Comparison of ENCODE assay signal across 17 cellular contexts in genomic region chr10:18635995-18636394, GRCh38.
"Had no signal": no experiment of that assay in that cellular context is flagged by ENCODE, and none has a peak within 500 bp of the region (broad histone marks: within the 10 kb centered on the region; RNA-seq: fewer than 3 reads in every experiment).

No MANE protein-coding gene starts in this region.

- H3K36me3 ChIP-seq: gastroesophageal sphincter, right atrium auricular region, tibial artery, upper lobe of right lung had no signal

- H3K4me3 ChIP-seq: esophagus squamous epithelium, gastroesophageal sphincter, hepatocyte, left ventricle myocardium inferior, right atrium auricular region, tibial artery, upper lobe of right lung had no signal

- H3K4me1 ChIP-seq: esophagus squamous epithelium, right atrium auricular region, tibial artery, upper lobe of right lung had no signal

- H3K27me3 ChIP-seq: esophagus squamous epithelium, gastroesophageal sphincter, hepatocyte, right atrium auricular region, tibial artery, upper lobe of right lung had no signal

- ATAC-seq: gastroesophageal sphincter; left cardiac atrium; stimulated activated effector memory CD8-positive, alpha-beta T cell treated with anti-CD3 and anti-CD28 coated beads, Interleukin-12 subunit alpha, Interleukin-12 subunit beta, amount 100 ng/mL, for 72 hours; stimulated activated naive CD8-positive, alpha-beta T cell treated with anti-CD3 and anti-CD28 coated beads, Interleukin-15, Interleukin-2, amounts not matched to agents 100 U/mL and 50 U/mL, for 24 hours; upper lobe of right lung had no signal

- H3K9me3 ChIP-seq: esophagus squamous epithelium, gastroesophageal sphincter, right atrium auricular region, tibial artery, upper lobe of right lung had no signal

- H3K27ac ChIP-seq: esophagus squamous epithelium, gastroesophageal sphincter, left ventricle myocardium inferior, right atrium auricular region, tibial artery, upper lobe of right lung had no signal

- DNase-seq: effector memory CD4-positive, alpha-beta T cell; esophagus squamous epithelium; foreskin fibroblast; kidney; left cardiac atrium; left ventricle myocardium inferior; mesendoderm; naive B cell; stimulated activated CD4-positive, alpha-beta T cell treated with anti-CD3 and anti-CD28 coated beads, Interleukin-4, amount 100 ng/mL, for 1 hour; stimulated activated CD8-positive, alpha-beta memory T cell treated with anti-CD3 and anti-CD28 coated beads, Interleukin-4, amount 100 ng/mL, for 48 hours; stimulated activated naive CD8-positive, alpha-beta T cell treated with anti-CD3 and anti-CD28 coated beads, Interleukin-15, Interleukin-2, amounts not matched to agents 100 U/mL and 50 U/mL, for 24 hours; tibial artery; upper lobe of right lung had no signal
